16 cellular contexts compared by ENCODE assay signal in the genomic region with DNA sequence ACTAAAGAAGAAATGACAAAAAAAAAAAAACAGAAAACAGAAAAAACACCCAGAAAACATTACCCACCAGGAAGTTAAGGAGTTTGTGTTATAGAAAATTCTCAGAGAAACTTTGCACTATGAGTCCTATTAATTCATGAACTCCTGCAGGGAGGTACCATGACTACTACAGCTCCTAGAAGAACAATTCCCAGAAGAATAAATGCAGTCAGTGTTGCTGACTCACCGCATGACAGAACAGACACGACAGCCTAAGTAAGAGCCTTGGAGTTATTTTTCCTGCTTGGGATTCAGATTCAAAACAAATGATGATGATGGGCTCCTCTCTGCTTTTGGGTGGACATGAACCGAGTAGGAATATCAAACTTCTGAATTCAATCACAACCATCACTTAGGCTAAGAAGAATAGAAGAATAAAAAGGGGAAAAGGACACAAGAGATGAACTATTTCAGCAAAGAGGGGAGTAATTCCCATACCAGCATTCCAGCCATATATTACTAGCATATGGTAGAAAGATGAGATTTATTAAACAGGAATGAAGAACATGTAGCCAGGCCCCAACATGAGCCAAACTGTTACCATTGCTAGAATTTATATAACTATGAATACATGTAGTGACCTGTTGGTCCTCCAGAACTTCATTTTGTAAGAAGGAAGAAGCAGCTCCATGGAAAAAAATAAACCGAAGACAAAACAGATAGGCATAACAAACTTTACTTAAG.
DNase-seq lines count a peak whose midpoint lies in the region; ATAC-seq, FAIRE-seq and TF ChIP-seq lines count a peak whose summit lies in the region.
"Had no signal": no experiment of that assay in that cellular context is flagged by ENCODE, and none has a peak within 500 bp of the region (broad histone marks: within the 10 kb centered on the region; RNA-seq: fewer than 3 reads in every experiment).

No MANE protein-coding gene starts in this region.

- no peak for ATAC-seq in GM18505 (IDR thresholded peaks at IDR 0.05; ENCODE audit: unreplicated experiment)
- ATAC-seq: activated CD8-positive, alpha-beta T cell treated with anti-CD3 and anti-CD28 coated beads for 36 hours; Right ventricle myocardium inferior had no signal

- TF ChIP-seq POLR2A in NB4 (IDR thresholded peaks at IDR 0.05; ENCODE audit: extremely low read depth, insufficient read length) (no peak), GM18505 (IDR thresholded peaks at IDR 0.05; ENCODE audit: borderline replicate concordance, extremely low read depth, insufficient read depth, insufficient read length) (no peak)

- peak; percentile 23 for DNase-seq in AG04449 (ENCODE audit: low read depth, low spot score)
- DNase-seq in NB4 (ENCODE audit: low read depth) = peak; percentile 5
- peak; percentile 81 for DNase-seq in bronchial epithelial cell (ENCODE audit: low read depth)
- peak; percentile 42 for DNase-seq in kidney tubule cell (ENCODE audit: low spot score)
- no peak for DNase-seq in stimulated activated naive CD4-positive, alpha-beta T cell (lab: John Stamatoyannopoulos, UW)
- DNase-seq in amygdala (lab: John Stamatoyannopoulos, UW) = no peak
- no peak for DNase-seq in posterior vena cava (ENCODE audit: low spot score)
- DNase-seq: activated CD8-positive, alpha-beta T cell treated with anti-CD3 and anti-CD28 coated beads for 36 hours; activated effector memory CD4-positive, alpha-beta T cell treated with anti-CD3 and anti-CD28 coated beads, Interleukin-2, amount 50 U/mL, for 16 hours; DMS153; NCI-H2081 treated with DMSO at 0.1 percent for 48 hours; NCI-H774; ovary; testis had no signal

- POLR2A ChIA-PET in AG04449 (lab: Yijun Ruan, JAX) = interaction anchor here (0.7 kb wide), 1 partner anchor 10 kb away, joined by 4 read pairs; no protein-coding TSS in a partner anchor

- FAIRE-seq in bronchial epithelial cell (lab: Jason Lieb, UNC) = no peak

- CTCF ChIA-PET in AG04449 (lab: Yijun Ruan, JAX) = no interaction called here

- no peaks in the 10 kb centered on the region for H3K36me3 ChIP-seq in bronchial epithelial cell (ENCODE audit: control insufficient read depth, insufficient read depth, low read length)
- H3K36me3 ChIP-seq: ovary had no signal

- intact Hi-C loops in posterior vena cava (cut with DNase I) = no loop called here

- H3K4me3 ChIP-seq in AG04449 (ENCODE audit: low read depth, low read length) = no peak overlapping the region
- H3K4me3 ChIP-seq in NB4 (ENCODE audit: low read depth, low read length) = no peak overlapping the region
- no peak overlapping the region for H3K4me3 ChIP-seq in bronchial epithelial cell (ENCODE audit: low read depth, low read length)
- H3K4me3 ChIP-seq: ovary, testis had no signal

- TF ChIP-seq CTCF in AG04449 (IDR thresholded peaks at IDR 0.05; ENCODE audit: insufficient read depth, low read length, missing control alignments) (no peak), NB4 (IDR thresholded peaks at IDR 0.05; ENCODE audit: low read depth, low read length) (no peak), bronchial epithelial cell (IDR thresholded peaks at IDR 0.05; ENCODE audit: insufficient read depth, low read length, severe bottlenecking) (no peak)

- H3K27me3 ChIP-seq in bronchial epithelial cell (ENCODE audit: control insufficient read depth, insufficient read depth, low read length) = no peaks in the 10 kb centered on the region
- H3K27me3 ChIP-seq: ovary, testis had no signal

Comparison
In these comparisons a context has a peak if more than half of its experiments do, and no peak if none do; other contexts are left out.
1. DNase-seq: peak in AG04449 (single experiment), NB4 (single experiment), bronchial epithelial cell (single experiment) and kidney tubule cell (single experiment); none in stimulated activated naive CD4-positive, alpha-beta T cell (0 of 6), amygdala (0 of 56) and posterior vena cava (single experiment).